8 cellular contexts compared by ENCODE assay signal in genomic region chr12:92143280-92143679, GRCh38. TPM values are rescaled to one million over a fixed set of nuclear protein-coding genes. Genes with fewer than 3 reads are reported as not detected.
A peak's percentile ranks its signal among the peaks of the same experiment; 100 is the strongest.
DNase-seq lines count a peak whose midpoint lies in the region; ATAC-seq and TF ChIP-seq lines count a peak whose summit lies in the region.

No MANE protein-coding gene starts in this region.

- H3K4me1 ChIP-seq in effector memory CD4-positive, alpha-beta T cell (ENCODE audit: control insufficient read depth, insufficient read depth, low read length, poor library complexity, severe bottlenecking), result no peaks in the 10 kb centered on the region

- POLR2A ChIA-PET in CD4-positive, alpha-beta T cell (lab: Charles Lee), result interaction anchor here (0.7 to 7.1 kb wide), 53 partner anchors 9 to 786 kb away, joined by 3 to 298 read pairs (median 7); partner anchors contain the start of gene EEA1

- H3K4me3 ChIP-seq in effector memory CD4-positive, alpha-beta T cell (ENCODE audit: insufficient read depth, low read depth, low read length, poor library complexity, severe bottlenecking), result peak overlapping the region; percentile 87

- peaks cover 24% of the 10 kb centered on the region for H3K4me1 Mint-ChIP-seq in CD4-positive, alpha-beta T cell (ENCODE audit: low read depth)
- peaks cover 63% of the 10 kb centered on the region for H3K4me1 Mint-ChIP-seq in neural crest cell

- no peaks in the 10 kb centered on the region for H3K27me3 ChIP-seq in CD4-positive, alpha-beta T cell (ENCODE audit: control insufficient read depth, insufficient read depth, low read length)
- H3K27me3 ChIP-seq in effector memory CD4-positive, alpha-beta T cell (replicated peaks; ENCODE audit: control insufficient read depth, insufficient read depth, low read length, poor library complexity, severe bottlenecking), result no peaks in the 10 kb centered on the region

- no peaks in the 10 kb centered on the region for H3K9me3 Mint-ChIP-seq in CD4-positive, alpha-beta T cell
- H3K9me3 Mint-ChIP-seq in neural crest cell, result no peaks in the 10 kb centered on the region

- H3K9me3 ChIP-seq in CD4-positive, alpha-beta T cell (ENCODE audit: control insufficient read depth, low read length), result no peaks in the 10 kb centered on the region
- no peaks in the 10 kb centered on the region for H3K9me3 ChIP-seq in effector memory CD4-positive, alpha-beta T cell (ENCODE audit: control insufficient read depth, low read length)

- H3K27ac ChIP-seq in CD4-positive, alpha-beta T cell (ENCODE audit: low read depth, low read length), result peak overlapping the region; percentile 93
- peak overlapping the region; percentile 91 for H3K27ac ChIP-seq in effector memory CD4-positive, alpha-beta T cell (ENCODE audit: insufficient read depth, low read length, poor library complexity, severe bottlenecking)

- no peak for TF ChIP-seq CTCF in CD4-positive, alpha-beta T cell (IDR thresholded peaks at IDR 0.05)
- TF ChIP-seq CTCF in neural crest cell (conservative IDR thresholded peaks at IDR 0.05) (no peak), omental fat pad (IDR thresholded peaks at IDR 0.05) (no peak)

- H3K27me3 Mint-ChIP-seq in CD4-positive, alpha-beta T cell, result peaks cover 15% of the 10 kb centered on the region
- peaks cover 4% of the 10 kb centered on the region for H3K27me3 Mint-ChIP-seq in neural crest cell (ENCODE audit: low read depth)

- H3K27ac Mint-ChIP-seq in CD4-positive, alpha-beta T cell, result peak overlapping the region; percentile 99
- H3K27ac Mint-ChIP-seq in neural crest cell (ENCODE audit: unreplicated experiment), result no peak overlapping the region

- H3K4me3 Mint-ChIP-seq in CD4-positive, alpha-beta T cell, result peak overlapping the region; percentile 100
- H3K4me3 Mint-ChIP-seq in neural crest cell, result peak overlapping the region; percentile 99

- H3K36me3 Mint-ChIP-seq in CD4-positive, alpha-beta T cell (ENCODE audit: low read depth), result peaks cover 97% of the 10 kb centered on the region
- peaks cover 27% of the 10 kb centered on the region for H3K36me3 Mint-ChIP-seq in neural crest cell (ENCODE audit: low read depth)

- no peak for DNase-seq in CD4-positive, alpha-beta T cell
- DNase-seq in MV-4-11 (lab: John Stamatoyannopoulos, UW) (peak; percentile 10), neural crest cell (ENCODE audit: low read depth, low spot score) (no peak), omental fat pad (ENCODE audit: low spot score) (no peak), activated gamma-delta T cell treated with Interleukin-2 at 50 U/mL for 16 hours (no peak)
- no peak for DNase-seq in effector memory CD4-positive, alpha-beta T cell
- no peak for DNase-seq in activated CD4-positive, CD25-positive, alpha-beta regulatory T cell (lab: John Stamatoyannopoulos, UW)

- H3K36me3 ChIP-seq in effector memory CD4-positive, alpha-beta T cell (ENCODE audit: control insufficient read depth, insufficient read depth, low read length), result peaks cover 55% of the 10 kb centered on the region

- no peak for ATAC-seq in CD4-positive, alpha-beta T cell (ENCODE audit: poor library complexity)
- ATAC-seq in omental fat pad (ENCODE audit: low FRiP score) (no peak), HG03097 (IDR thresholded peaks at IDR 0.05; ENCODE audit: low FRiP score, unreplicated experiment) (no peak)

- intact Hi-C loops in CD4-positive, alpha-beta T cell (cut with DNase I, micrococcal nuclease), result loop anchor here (5.0 to 10.0 kb wide), 2 partner anchors 568 to 761 kb away; no protein-coding TSS in a partner anchor

- CTCF ChIA-PET in CD4-positive, alpha-beta T cell (lab: Charles Lee), result interaction anchor here (0.6 to 3.9 kb wide), 19 partner anchors 9 to 761 kb away, joined by 3 to 34 read pairs (median 4); no protein-coding TSS in a partner anchor

RNA-seq across cellular contexts. Expression of gene BTG1, which starts 2.4 kb away (rescaled TPM):
- 1,000 to 10,000 TPM; 1,698 to 1,774 TPM for total RNA-seq in CD4-positive, alpha-beta T cell
- total RNA-seq in neural crest cell, result 95.1 and 95.7 TPM in 2 replicates
- 100 to 1,000 TPM in 1 of 4 donors, 10 to 100 TPM in 3; 57.8 to 101 (median 75.6) TPM for total RNA-seq in omental fat pad

Comparison
In these comparisons a context has a peak if more than half of its experiments do, and no peak if none do; other contexts are left out.
1. RNA of gene BTG1, which starts 2.4 kb away (total RNA-seq): 1,698 to 1,774 TPM in CD4-positive, alpha-beta T cell; 95.1 to 95.7 TPM in neural crest cell and 57.8 to 101 TPM in omental fat pad; every median in the first group is over 10 times any median in the second.